ENCODE assay signal across 32 cellular contexts in the genomic region with DNA sequence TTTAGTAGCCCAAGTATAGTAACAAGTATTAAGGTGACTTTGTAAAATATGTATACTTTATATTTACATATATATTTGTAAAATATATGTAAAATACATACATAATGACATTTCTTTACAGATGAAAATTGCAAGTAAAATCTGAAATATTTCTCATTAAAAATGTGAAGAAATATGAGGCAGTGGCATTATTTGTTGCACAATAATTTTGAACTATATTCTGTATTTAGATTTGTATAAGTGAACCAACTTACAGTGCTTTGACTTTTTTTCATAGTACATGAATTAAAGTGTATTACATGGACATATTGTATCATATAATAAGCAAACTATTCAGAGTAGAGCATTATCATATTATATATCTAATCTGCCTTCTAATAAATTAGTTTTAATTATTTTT.
"Had no signal": no experiment of that assay in that cellular context is flagged by ENCODE, and none has a peak within 500 bp of the region (broad histone marks: within the 10 kb centered on the region; RNA-seq: fewer than 3 reads in every experiment).

No MANE protein-coding gene starts in this region.

- H3K4me1 ChIP-seq: ascending aorta, breast epithelium, esophagus squamous epithelium, gastroesophageal sphincter had no signal

- ATAC-seq: activated CD4-positive, alpha-beta T cell treated with anti-CD3 and anti-CD28 coated beads for 36 hours; activated CD8-positive, alpha-beta memory T cell treated with anti-CD3 and anti-CD28 coated beads, Interleukin-2, amount 10 ng/mL, durations not matched to agents 7 days and 5 days; activated CD8-positive, alpha-beta T cell treated with anti-CD3 and anti-CD28 coated beads, Interleukin-2, amount 10 ng/mL, durations not matched to agents 7 days and 5 days; activated naive CD4-positive, alpha-beta T cell treated with anti-CD3 and anti-CD28 coated beads, Interleukin-2, amount 50 U/mL, for 72 hours; effector memory CD8-positive, alpha-beta T cell; gastroesophageal sphincter had no signal

- H3K4me1 Mint-ChIP-seq: activated CD4-positive, alpha-beta T cell treated with anti-CD3 and anti-CD28 coated beads for 36 hours; activated CD4-positive, alpha-beta T cell treated with anti-CD3 and anti-CD28 coated beads, Interleukin-2, amount 10 ng/mL, durations not matched to agents 24 days and 14 days; activated CD8-positive, alpha-beta memory T cell treated with anti-CD3 and anti-CD28 coated beads, Interleukin-2, amount 10 ng/mL, durations not matched to agents 7 days and 5 days; activated naive CD4-positive, alpha-beta T cell treated with anti-CD3 and anti-CD28 coated beads, Interleukin-2, amount 10 ng/mL, durations not matched to agents 7 days and 5 days; activated naive CD8-positive, alpha-beta T cell treated with anti-CD3 and anti-CD28 coated beads, Interleukin-2, amount 10 ng/mL, durations not matched to agents 7 days and 5 days; brain had no signal

- H3K27ac ChIP-seq: ascending aorta, breast epithelium, cardiac muscle cell, coronary artery, dorsolateral prefrontal cortex, epithelial cell of prostate, esophagus squamous epithelium, gastroesophageal sphincter had no signal

- H3K4me3 Mint-ChIP-seq: activated CD4-positive, alpha-beta memory T cell treated with anti-CD3 and anti-CD28 coated beads for 36 hours; activated CD4-positive, alpha-beta T cell treated with anti-CD3 and anti-CD28 coated beads for 36 hours; activated CD4-positive, alpha-beta T cell treated with anti-CD3 and anti-CD28 coated beads, Interleukin-2, amount 10 ng/mL, durations not matched to agents 24 days and 14 days; activated CD8-positive, alpha-beta memory T cell treated with anti-CD3 and anti-CD28 coated beads, Interleukin-2, amount 10 ng/mL, durations not matched to agents 7 days and 5 days; activated CD8-positive, alpha-beta T cell treated with anti-CD3 and anti-CD28 coated beads, Interleukin-2, amount 10 ng/mL, durations not matched to agents 7 days and 5 days; activated naive CD4-positive, alpha-beta T cell treated with anti-CD3 and anti-CD28 coated beads, Interleukin-2, amount 10 ng/mL, durations not matched to agents 7 days and 5 days; activated naive CD8-positive, alpha-beta T cell treated with anti-CD3 and anti-CD28 coated beads, Interleukin-2, amount 10 ng/mL, durations not matched to agents 7 days and 5 days; activated T-helper 1 cell treated with anti-CD3 and anti-CD28 coated beads, Interleukin-12 subunit alpha, Interleukin-12 subunit beta, Interleukin-2, Interleukin-4 antibody, amounts not matched to agents 30 ng/mL and 10 ng/mL and 1 ng/mL, durations not matched to agents 14 hours and 24 hours and 36 hours; brain; dendritic cell treated with granulocyte-macrophage colony-stimulating factor and Interleukin-4, amounts not matched to agents 40 ng/mL and 50 ng/mL, for 4 days; effector memory CD8-positive, alpha-beta T cell had no signal

- H3K27ac Mint-ChIP-seq: activated CD4-positive, alpha-beta memory T cell treated with anti-CD3 and anti-CD28 coated beads for 36 hours; activated CD4-positive, alpha-beta T cell treated with anti-CD3 and anti-CD28 coated beads for 36 hours; activated CD4-positive, alpha-beta T cell treated with anti-CD3 and anti-CD28 coated beads, Interleukin-2, amount 10 ng/mL, durations not matched to agents 24 days and 14 days; activated CD8-positive, alpha-beta memory T cell treated with anti-CD3 and anti-CD28 coated beads, Interleukin-2, amount 10 ng/mL, durations not matched to agents 7 days and 5 days; activated CD8-positive, alpha-beta T cell treated with anti-CD3 and anti-CD28 coated beads, Interleukin-2, amount 10 ng/mL, durations not matched to agents 7 days and 5 days; activated naive CD4-positive, alpha-beta T cell treated with anti-CD3 and anti-CD28 coated beads, Interleukin-2, amount 10 ng/mL, durations not matched to agents 7 days and 5 days; activated naive CD4-positive, alpha-beta T cell treated with anti-CD3 and anti-CD28 coated beads, Interleukin-2, amount 50 U/mL, for 72 hours; activated naive CD8-positive, alpha-beta T cell treated with anti-CD3 and anti-CD28 coated beads, Interleukin-2, amount 10 ng/mL, durations not matched to agents 7 days and 5 days; activated T-helper 1 cell treated with anti-CD3 and anti-CD28 coated beads, Interleukin-12 subunit alpha, Interleukin-12 subunit beta, Interleukin-2, Interleukin-4 antibody, amounts not matched to agents 30 ng/mL and 10 ng/mL and 1 ng/mL, durations not matched to agents 14 hours and 24 hours and 36 hours; brain; dendritic cell treated with granulocyte-macrophage colony-stimulating factor and Interleukin-4, amounts not matched to agents 40 ng/mL and 50 ng/mL, for 4 days; effector memory CD8-positive, alpha-beta T cell had no signal

- FAIRE-seq: endothelial cell of umbilical vein had no signal

- H3K4me3 ChIP-seq: ascending aorta, breast epithelium, cardiac muscle cell, coronary artery, dorsolateral prefrontal cortex, esophagus squamous epithelium, gastroesophageal sphincter had no signal

- H3K36me3 ChIP-seq: ascending aorta, breast epithelium had no signal

- H3K9me3 Mint-ChIP-seq: activated CD4-positive, alpha-beta memory T cell treated with anti-CD3 and anti-CD28 coated beads for 36 hours; activated CD4-positive, alpha-beta T cell treated with anti-CD3 and anti-CD28 coated beads, Interleukin-2, amount 10 ng/mL, durations not matched to agents 24 days and 14 days; activated naive CD4-positive, alpha-beta T cell treated with anti-CD3 and anti-CD28 coated beads, Interleukin-2, amount 10 ng/mL, durations not matched to agents 7 days and 5 days; activated naive CD4-positive, alpha-beta T cell treated with anti-CD3 and anti-CD28 coated beads, Interleukin-2, amount 50 U/mL, for 72 hours; activated naive CD8-positive, alpha-beta T cell treated with anti-CD3 and anti-CD28 coated beads, Interleukin-2, amount 10 ng/mL, durations not matched to agents 7 days and 5 days; activated T-helper 1 cell treated with anti-CD3 and anti-CD28 coated beads, Interleukin-12 subunit alpha, Interleukin-12 subunit beta, Interleukin-2, Interleukin-4 antibody, amounts not matched to agents 30 ng/mL and 10 ng/mL and 1 ng/mL, durations not matched to agents 14 hours and 24 hours and 36 hours; dendritic cell treated with granulocyte-macrophage colony-stimulating factor and Interleukin-4, amounts not matched to agents 40 ng/mL and 50 ng/mL, for 4 days; effector memory CD8-positive, alpha-beta T cell had no signal

- H3K27me3 ChIP-seq: ascending aorta, breast epithelium, cardiac muscle cell, dorsolateral prefrontal cortex, esophagus squamous epithelium, gastroesophageal sphincter had no signal

- H3K27me3 Mint-ChIP-seq: activated CD4-positive, alpha-beta memory T cell treated with anti-CD3 and anti-CD28 coated beads for 36 hours; activated CD4-positive, alpha-beta T cell treated with anti-CD3 and anti-CD28 coated beads for 36 hours; activated CD4-positive, alpha-beta T cell treated with anti-CD3 and anti-CD28 coated beads, Interleukin-2, amount 10 ng/mL, durations not matched to agents 24 days and 14 days; activated naive CD4-positive, alpha-beta T cell treated with anti-CD3 and anti-CD28 coated beads, Interleukin-2, amount 10 ng/mL, durations not matched to agents 7 days and 5 days; activated naive CD8-positive, alpha-beta T cell treated with anti-CD3 and anti-CD28 coated beads, Interleukin-2, amount 10 ng/mL, durations not matched to agents 7 days and 5 days; brain; dendritic cell treated with granulocyte-macrophage colony-stimulating factor and Interleukin-4, amounts not matched to agents 40 ng/mL and 50 ng/mL, for 4 days had no signal

- H3K9me3 ChIP-seq: ascending aorta, breast epithelium, esophagus squamous epithelium, gastroesophageal sphincter had no signal

- DNase-seq: activated CD4-positive, alpha-beta memory T cell treated with anti-CD3 and anti-CD28 coated beads for 36 hours; activated CD4-positive, alpha-beta T cell treated with anti-CD3 and anti-CD28 coated beads for 36 hours; activated CD4-positive, alpha-beta T cell treated with anti-CD3 and anti-CD28 coated beads, Interleukin-2, amount 10 ng/mL, durations not matched to agents 24 days and 14 days; activated CD4-positive, CD25-positive, alpha-beta regulatory T cell; activated CD4-positive, CD25-positive, alpha-beta regulatory T cell treated with anti-CD3 and anti-CD28 coated beads, Interleukin-2, amount 50 U/mL, for 72 hours; activated CD8-positive, alpha-beta memory T cell treated with anti-CD3 and anti-CD28 coated beads, Interleukin-2, amount 10 ng/mL, durations not matched to agents 7 days and 5 days; activated CD8-positive, alpha-beta memory T cell treated with anti-CD3 and anti-CD28 coated beads, Interleukin-2, amount 50 U/mL, for 4 hours; activated CD8-positive, alpha-beta T cell treated with anti-CD3 and anti-CD28 coated beads, Interleukin-2, amount 10 ng/mL, durations not matched to agents 7 days and 5 days; activated gamma-delta T cell; activated naive CD4-positive, alpha-beta T cell; activated naive CD4-positive, alpha-beta T cell treated with anti-CD3 and anti-CD28 coated beads, Interleukin-2, amount 10 ng/mL, durations not matched to agents 7 days and 5 days; activated naive CD8-positive, alpha-beta T cell treated with anti-CD3 and anti-CD28 coated beads, Interleukin-2, amount 10 ng/mL, durations not matched to agents 7 days and 5 days; activated T-cell treated with anti-CD3 and anti-CD28 coated beads, Interleukin-2, amount 50 U/mL, for 1 hour; activated T-cell treated with anti-CD3 and anti-CD28 coated beads, Interleukin-2, amount 50 U/mL, for 48 hours; central memory CD4-positive, alpha-beta T cell; cerebellar nuclear complex; dorsolateral prefrontal cortex; effector memory CD8-positive, alpha-beta T cell; esophagus squamous epithelium; foreskin melanocyte; T-helper 2 cell had no signal

- H3K36me3 Mint-ChIP-seq: activated CD8-positive, alpha-beta memory T cell treated with anti-CD3 and anti-CD28 coated beads, Interleukin-2, amount 10 ng/mL, durations not matched to agents 7 days and 5 days; activated naive CD4-positive, alpha-beta T cell treated with anti-CD3 and anti-CD28 coated beads, Interleukin-2, amount 10 ng/mL, durations not matched to agents 7 days and 5 days; activated naive CD4-positive, alpha-beta T cell treated with anti-CD3 and anti-CD28 coated beads, Interleukin-2, amount 50 U/mL, for 72 hours had no signal
